ENCODE assay signal across 8 cellular contexts in the genomic region with DNA sequence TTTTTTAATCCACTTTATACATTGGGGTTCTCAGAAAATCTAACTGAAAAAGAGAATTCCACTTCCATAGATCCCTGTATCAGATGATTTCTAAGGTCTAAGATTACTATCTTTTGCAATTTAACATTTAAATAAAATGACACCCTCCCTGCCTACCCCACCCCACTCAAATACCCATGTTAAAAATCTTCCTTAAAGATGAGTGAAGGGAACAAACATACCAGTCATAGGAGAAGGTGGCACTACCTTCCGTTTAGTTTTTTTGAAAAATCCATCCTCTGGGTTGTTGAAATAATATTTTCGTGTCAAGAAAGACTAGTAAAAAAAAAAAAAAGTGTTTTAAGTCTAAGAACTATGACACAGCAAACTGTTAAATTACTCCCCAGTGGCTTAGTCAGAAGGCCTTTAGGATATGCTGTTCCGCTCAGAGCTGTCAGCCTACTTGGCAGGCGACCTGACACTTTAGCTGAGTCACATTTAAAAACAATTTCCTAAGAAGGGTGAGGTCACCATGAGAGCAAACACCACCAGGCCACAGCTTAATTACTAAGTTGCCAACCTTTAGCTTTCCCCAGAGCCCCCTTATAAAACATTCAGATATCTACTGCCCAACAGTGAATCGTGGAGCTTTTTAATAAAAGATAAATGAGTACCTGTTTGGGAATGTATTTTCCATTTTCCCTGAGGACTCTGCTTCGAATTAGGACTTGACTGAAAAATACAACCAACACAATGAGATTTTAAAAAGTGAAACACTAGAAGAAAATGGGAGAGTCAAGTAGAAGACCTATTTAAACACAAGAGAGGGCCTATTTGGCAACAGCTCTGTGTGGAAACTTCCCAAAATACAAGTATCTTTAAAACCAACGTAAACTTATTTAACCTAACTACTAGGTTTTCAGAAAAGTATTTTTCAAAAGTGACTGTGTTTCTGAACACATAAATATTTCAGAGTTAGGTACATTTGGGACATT. TPM values are rescaled to one million over a fixed set of nuclear protein-coding genes. Genes with fewer than 3 reads are reported as not detected.
DNase-seq lines count a peak whose midpoint lies in the region; ATAC-seq and TF ChIP-seq lines count a peak whose summit lies in the region.

No MANE protein-coding gene starts in this region.

- no peak overlapping the region for H3K4me3 Mint-ChIP-seq in activated T-cell treated with anti-CD3 and anti-CD28 coated beads, Interleukin-2, amount 50 U/mL, for 24 hours
- peak overlapping the region; percentile 57 for H3K4me3 Mint-ChIP-seq in dendritic cell treated with granulocyte-macrophage colony-stimulating factor and Interleukin-4, amounts not matched to agents 40 ng/mL and 50 ng/mL, for 4 days

- H3K27ac ChIP-seq in RWPE1 (peak overlapping the region; percentile 55), thyroid gland (peak overlapping the region; percentile 54 to 80 (median 73))

- no peak overlapping the region for H3K4me3 ChIP-seq in thyroid gland (replicated peaks in 1 of 3)

- TF ChIP-seq CTCF in RWPE1 (conservative IDR thresholded peaks at IDR 0.05; ENCODE audit: low read depth): no peak
- no peak for TF ChIP-seq CTCF in thyroid gland (IDR thresholded peaks at IDR 0.05)

- peaks cover 6 to 22% of the 10 kb centered on the region in 2 donors for H3K4me1 ChIP-seq in thyroid gland

- no peak for DNase-seq in activated T-cell treated with anti-CD3 and anti-CD28 coated beads, Interleukin-2, amount 50 U/mL, for 24 hours
- DNase-seq in activated T-cell treated with anti-CD3 and anti-CD28 coated beads for 4 hours (no peak), RWPE1 (ENCODE audit: low spot score) (peak; percentile 79), medulla oblongata (ENCODE audit: extremely low spot score) (peak; percentile 73), thyroid gland (peak; percentile 68 to 84)

- H3K36me3 Mint-ChIP-seq in activated T-cell treated with anti-CD3 and anti-CD28 coated beads, Interleukin-2, amount 50 U/mL, for 24 hours (ENCODE audit: low read depth): peaks cover 86% of the 10 kb centered on the region
- peaks cover 73% of the 10 kb centered on the region for H3K36me3 Mint-ChIP-seq in dendritic cell treated with granulocyte-macrophage colony-stimulating factor and Interleukin-4, amounts not matched to agents 40 ng/mL and 50 ng/mL, for 4 days (ENCODE audit: low read depth)

- intact Hi-C loops in dendritic cell treated with granulocyte-macrophage colony-stimulating factor and Interleukin-4, amounts not matched to agents 40 ng/mL and 50 ng/mL, for 4 days (cut with micrococcal nuclease): no loop called here
- intact Hi-C loops in thyroid gland (cut with DNase I): no loop called here

- POLR2A ChIA-PET in RWPE1 (lab: Yijun Ruan, JAX; ENCODE audit: low non-redundant PET): no interaction called here

- peaks cover 25% of the 10 kb centered on the region for H3K4me1 Mint-ChIP-seq in activated T-cell treated with anti-CD3 and anti-CD28 coated beads, Interleukin-2, amount 50 U/mL, for 24 hours (ENCODE audit: low read depth)
- H3K4me1 Mint-ChIP-seq in dendritic cell treated with granulocyte-macrophage colony-stimulating factor and Interleukin-4, amounts not matched to agents 40 ng/mL and 50 ng/mL, for 4 days (ENCODE audit: low read depth): peaks cover 47% of the 10 kb centered on the region

- peak overlapping the region; percentile 90 for H3K27ac Mint-ChIP-seq in activated T-cell treated with anti-CD3 and anti-CD28 coated beads, Interleukin-2, amount 50 U/mL, for 24 hours
- H3K27ac Mint-ChIP-seq in dendritic cell treated with granulocyte-macrophage colony-stimulating factor and Interleukin-4, amounts not matched to agents 40 ng/mL and 50 ng/mL, for 4 days: peak overlapping the region; percentile 94

- ATAC-seq in GM19455 (IDR thresholded peaks at IDR 0.05; ENCODE audit: unreplicated experiment): no peak
- no peak for ATAC-seq in HG03442 (IDR thresholded peaks at IDR 0.05; ENCODE audit: unreplicated experiment)

- peak in 1 of 2 donors; percentile 8 for TF ChIP-seq POLR2A in thyroid gland (IDR thresholded peaks at IDR 0.05)

- no peaks in the 10 kb centered on the region for H3K27me3 ChIP-seq in thyroid gland

- WGBS in thyroid gland, 2 donors: 44 to 70% methylated on average over 7 of the region's 7 CpGs

- CTCF ChIA-PET in RWPE1 (lab: Yijun Ruan, JAX): interaction anchor here (0.8 to 1.7 kb wide), 2 partner anchors 28 to 31 kb away, joined by 3 to 9 read pairs; no protein-coding TSS in a partner anchor

- H3K27me3 Mint-ChIP-seq in activated T-cell treated with anti-CD3 and anti-CD28 coated beads, Interleukin-2, amount 50 U/mL, for 24 hours: no peaks in the 10 kb centered on the region
- no peaks in the 10 kb centered on the region for H3K27me3 Mint-ChIP-seq in dendritic cell treated with granulocyte-macrophage colony-stimulating factor and Interleukin-4, amounts not matched to agents 40 ng/mL and 50 ng/mL, for 4 days

- no peaks in the 10 kb centered on the region for H3K9me3 Mint-ChIP-seq in activated T-cell treated with anti-CD3 and anti-CD28 coated beads, Interleukin-2, amount 50 U/mL, for 24 hours
- no peaks in the 10 kb centered on the region for H3K9me3 Mint-ChIP-seq in dendritic cell treated with granulocyte-macrophage colony-stimulating factor and Interleukin-4, amounts not matched to agents 40 ng/mL and 50 ng/mL, for 4 days

- peaks cover 10 to 28% of the 10 kb centered on the region in 2 donors for H3K36me3 ChIP-seq in thyroid gland

- no peaks in the 10 kb centered on the region for H3K9me3 ChIP-seq in thyroid gland

RNA-seq across cellular contexts. Expression of gene EMC3, which starts 9.6 kb away (rescaled TPM):
- 100 to 1,000 TPM in 2 of 4 donors, 10 to 100 TPM in 2; 53.1 to 160 (median 117) TPM for total RNA-seq in thyroid gland

RNA-seq across cellular contexts. Expression of gene PRRT3, which starts 24.8 kb away (rescaled TPM):
- 1 to 10 TPM; 2.8 to 8.5 (median 6.6) TPM for total RNA-seq in thyroid gland

RNA-seq across cellular contexts. Expression of gene CRELD1, which starts 43.4 kb away (rescaled TPM):
- total RNA-seq in thyroid gland: 100 to 1,000 TPM in 2 of 4 donors, 10 to 100 TPM in 2; 57.3 to 192 (median 96.7) TPM

RNA-seq across cellular contexts. Expression of gene FANCD2, which starts 49.2 kb away (rescaled TPM):
- 1 to 10 TPM; 2.0 to 7.9 (median 4.4) TPM for total RNA-seq in thyroid gland

Comparison
In these comparisons a context has a peak if more than half of its experiments do, and no peak if none do; other contexts are left out.
1. DNase-seq: peak in RWPE1 (single experiment), medulla oblongata (single experiment) and thyroid gland (2 of 2); none in activated T-cell treated with anti-CD3 and anti-CD28 coated beads, Interleukin-2, amount 50 U/mL, for 24 hours (single experiment) and activated T-cell treated with anti-CD3 and anti-CD28 coated beads for 4 hours (single experiment).